ENCODE assay signal across 8 cellular contexts in the genomic region with DNA sequence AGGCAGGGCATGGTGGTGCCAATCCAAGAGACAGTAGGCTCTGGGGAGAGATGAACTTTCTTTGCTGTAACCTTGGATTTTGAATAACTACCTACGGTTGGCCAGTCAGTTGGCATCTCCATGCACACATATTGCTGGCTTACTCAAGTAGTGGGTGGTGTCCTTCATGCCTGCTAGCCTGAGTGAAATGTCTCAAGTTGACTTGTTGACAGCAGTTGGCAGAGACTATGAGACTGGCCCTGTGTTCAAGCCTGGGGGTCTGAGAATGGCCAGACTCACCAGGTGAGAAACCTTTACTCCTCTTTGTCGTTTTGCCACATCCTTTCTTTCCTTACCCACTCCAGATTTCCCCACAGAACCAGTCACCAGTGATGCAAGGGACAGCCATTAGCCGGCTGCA.
"Had no signal": no experiment of that assay in that cellular context is flagged by ENCODE, and none has a peak within 500 bp of the region (broad histone marks: within the 10 kb centered on the region; RNA-seq: fewer than 3 reads in every experiment).

No MANE protein-coding gene starts in this region.

- DNase-seq: GM23248, GOT3, H7, HFFc6 had no signal

- H3K9me3 ChIP-seq: HAP-1 had no signal

- H3K4me3 ChIP-seq: GM23248, HAP-1 had no signal

- H3K27ac ChIP-seq: GM23248, HL-60 had no signal

- ATAC-seq: HCT116, HepG2 had no signal

- H3K36me3 ChIP-seq: HAP-1 had no signal

- FAIRE-seq: HepG2 had no signal

- H3K4me1 ChIP-seq: HAP-1 had no signal
